Comparison of ENCODE assay signal across 9 cellular contexts in the genomic region with DNA sequence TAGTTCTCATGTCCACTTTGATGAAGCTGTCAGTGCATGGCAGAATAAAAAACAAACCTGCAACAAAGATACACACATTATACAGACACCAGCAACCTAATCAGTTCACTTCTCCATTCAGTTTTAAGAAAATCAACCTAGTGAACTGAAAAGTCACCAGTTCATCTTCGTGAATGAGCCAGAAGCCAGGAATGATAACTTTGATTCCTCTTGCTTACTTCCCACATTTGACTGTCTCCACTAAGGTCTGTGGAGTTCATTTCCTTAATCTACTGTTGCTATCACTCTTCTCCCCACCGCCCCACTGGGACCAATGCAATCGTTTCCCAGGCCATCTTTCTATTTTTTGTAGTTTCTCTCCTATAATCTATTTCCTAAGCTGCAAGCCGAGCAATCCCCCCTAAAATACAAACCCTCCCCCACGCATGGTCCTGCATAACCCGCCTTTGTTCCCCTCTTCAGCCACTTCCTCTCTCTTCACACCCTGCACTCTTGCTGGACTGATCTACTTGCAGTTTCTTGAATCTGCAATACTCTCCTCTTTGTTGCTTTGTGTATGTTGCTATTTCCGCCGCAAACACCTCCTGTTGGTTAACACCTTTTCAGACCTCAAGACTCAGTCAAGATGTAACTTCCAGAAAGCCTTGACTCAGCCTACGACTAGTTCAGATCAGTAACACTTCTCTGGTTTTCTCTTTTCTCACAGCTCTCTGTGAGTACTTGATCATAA. TPM values are rescaled to one million over a fixed set of nuclear protein-coding genes. Genes with fewer than 3 reads are reported as not detected.
A peak's percentile ranks its signal among the peaks of the same experiment; 100 is the strongest.
DNase-seq lines count a peak whose midpoint lies in the region; ATAC-seq and TF ChIP-seq lines count a peak whose summit lies in the region.
"Had no signal": no experiment of that assay in that cellular context is flagged by ENCODE, and none has a peak within 500 bp of the region (broad histone marks: within the 10 kb centered on the region; RNA-seq: fewer than 3 reads in every experiment).

No MANE protein-coding gene starts in this region.

- no peak overlapping the region for H3K4me2 ChIP-seq in mammary epithelial cell (ENCODE audit: insufficient read depth, low read depth, low read length)

- no peak for TF ChIP-seq POLR2A in breast epithelium (IDR thresholded peaks at IDR 0.05)

- BruUV-seq in mammary epithelial cell (replicated peaks; lab: Mats Ljungman, UMichigan) = no TSS peak

- no peaks in the 10 kb centered on the region for H4K20me1 ChIP-seq in mammary epithelial cell (ENCODE audit: insufficient read depth, low read length)

- peak; percentile 98 for ATAC-seq in HG03432 (IDR thresholded peaks at IDR 0.05; ENCODE audit: unreplicated experiment)
- peak; percentile 84 to 94 (median 92) for ATAC-seq in natural killer cell

- peak overlapping the region; percentile 87 to 93 for H3K27ac Mint-ChIP-seq in natural killer cell

- TF ChIP-seq CTCF in breast epithelium (IDR thresholded peaks at IDR 0.05) (no peak), mammary epithelial cell (conservative IDR thresholded peaks at IDR 0.05 in 1 of 2, IDR thresholded peaks at IDR 0.05 in 1 of 2; ENCODE audit: extremely low read depth in 1 of 2, insufficient read depth in 1 of 2, low read depth in 1 of 2, low read length in 2 of 2) (no peak), natural killer cell (IDR thresholded peaks at IDR 0.05) (no peak), RWPE1 (conservative IDR thresholded peaks at IDR 0.05; ENCODE audit: low read depth) (no peak)

- H3K27ac ChIP-seq in breast epithelium (peak overlapping the region; percentile 20 to 55), mammary epithelial cell (ENCODE audit: insufficient read depth, low read depth, low read length) (no peak overlapping the region), RWPE1 (no peak overlapping the region)
- H3K27ac ChIP-seq: C4-2B had no signal

- peaks cover 4% of the 10 kb centered on the region for H3K36me3 ChIP-seq in breast epithelium
- peaks cover 22% of the 10 kb centered on the region for H3K36me3 ChIP-seq in mammary epithelial cell (ENCODE audit: insufficient read depth, low read length)

- dilution Hi-C loops in mammary epithelial cell (cut with HindIII; ENCODE audit: low sequenced_read_pairs) = no loop called here

- H3K4me1 Mint-ChIP-seq in natural killer cell = peaks cover 74 to 86% of the 10 kb centered on the region in 2 donors

- peaks cover 16% of the 10 kb centered on the region for H3K36me3 Mint-ChIP-seq in natural killer cell

- H3K9me3 ChIP-seq in breast epithelium (no peaks in the 10 kb centered on the region), mammary epithelial cell (replicated peaks; ENCODE audit: insufficient read depth, low read length) (no peaks in the 10 kb centered on the region)

- POLR2A ChIA-PET in RWPE1 (lab: Yijun Ruan, JAX; ENCODE audit: low non-redundant PET) = no interaction called here

- peaks cover 0 to 3% of the 10 kb centered on the region in 2 donors for H3K9me3 Mint-ChIP-seq in natural killer cell

- no peaks in the 10 kb centered on the region for H3K27me3 Mint-ChIP-seq in natural killer cell (ENCODE audit: low read depth in 2 of 2)

- intact Hi-C loops in breast epithelium (cut with DNase I; ENCODE audit: low total_unique reads) = no loop called here
- intact Hi-C loops in mammary epithelial cell (cut with micrococcal nuclease) = no loop called here
- intact Hi-C loops in natural killer cell (cut with micrococcal nuclease) = loop anchor here (1.0 kb wide), 3 partner anchors 8 to 33 kb away; partner anchors contain the start of gene STOM

- no peak for DNase-seq in breast epithelium (ENCODE audit: low spot score in 2 of 2)
- DNase-seq in mammary epithelial cell = no peak
- DNase-seq in activated T-helper 1 cell treated with Interleukin-2 at 50 U/mL for 16 hours (ENCODE audit: low read depth) = peak; percentile 27
- DNase-seq in natural killer cell = peak; percentile 67
- no peak for DNase-seq in COLO829 (ENCODE audit: low spot score)
- DNase-seq in RWPE1 (ENCODE audit: low spot score) = no peak
- no peak for DNase-seq in D341Med (ENCODE audit: low spot score)

- H3K4me3 ChIP-seq in breast epithelium = no peak overlapping the region
- H3K4me3 ChIP-seq in mammary epithelial cell (replicated peaks in 1 of 3; ENCODE audit: insufficient read depth in 1 of 3, low read depth in 2 of 3, low read length in 3 of 3) = no peak overlapping the region

- 98% methylated on average over 9 of the region's 9 CpGs for WGBS in mammary epithelial cell (ENCODE audit: low coverage, missing lambda C conversion rate)

- in situ Hi-C loops in mammary epithelial cell (cut with MboI; ENCODE audit: low sequenced_read_pairs in 2 of 2) = no loop called here

- CTCF ChIA-PET in mammary epithelial cell (lab: Charles Lee; ENCODE audit: low non-redundant PET) (no interaction called here), RWPE1 (lab: Yijun Ruan, JAX) (interaction anchor here (0.6 to 1.6 kb wide), 3 partner anchors 14 to 87 kb away, joined by 3 to 4 read pairs (median 4); no protein-coding TSS in a partner anchor)

- H3K27me3 ChIP-seq in breast epithelium (no peaks in the 10 kb centered on the region), mammary epithelial cell (ENCODE audit: insufficient read depth, low read length) (no peaks in the 10 kb centered on the region)

- no peak overlapping the region for H2AFZ ChIP-seq in mammary epithelial cell (ENCODE audit: low read depth, low read length)

- H3K4me1 ChIP-seq in breast epithelium (peaks cover 0 to 19% of the 10 kb centered on the region in 2 donors), mammary epithelial cell (ENCODE audit: insufficient read depth, low read length) (peaks cover 25% of the 10 kb centered on the region)

- peak overlapping the region; percentile 80 for H3K4me3 Mint-ChIP-seq in natural killer cell

- peaks cover 15% of the 10 kb centered on the region for H3K79me2 ChIP-seq in mammary epithelial cell (ENCODE audit: insufficient read depth, low read length)

- no peak overlapping the region for H3K9ac ChIP-seq in mammary epithelial cell (ENCODE audit: insufficient read depth, low read length)

RNA-seq across cellular contexts. Expression of gene STOM, which starts 16.6 kb away (rescaled TPM):
- total RNA-seq in breast epithelium (100 to 1,000 TPM; 263 to 444 (median 334) TPM), mammary epithelial cell (100 to 1,000 TPM in 1 of 2 donors, 10 to 100 TPM in 1; 80.3 to 124 TPM), natural killer cell (100 to 1,000 TPM; 185 to 241 (median 189) TPM)
- polyA plus RNA-seq in mammary epithelial cell = 71.7 TPM
- polyA minus RNA-seq in mammary epithelial cell = 41.9 TPM

Comparison
In these comparisons a context has a peak if more than half of its experiments do, and no peak if none do; other contexts are left out.
1. H3K27ac ChIP-seq: peak in breast epithelium (2 of 2); none in mammary epithelial cell (single experiment) and RWPE1 (single experiment).
2. DNase-seq: peak in activated T-helper 1 cell treated with Interleukin-2 at 50 U/mL for 16 hours (single experiment) and natural killer cell (single experiment); none in breast epithelium (0 of 2), mammary epithelial cell (single experiment), COLO829 (single experiment), RWPE1 (single experiment) and D341Med (single experiment).